8 cellular contexts compared by ENCODE assay signal in genomic region chr6:27694547-27694874, GRCh38.
DNase-seq lines count a peak whose midpoint lies in the region; ATAC-seq and TF ChIP-seq lines count a peak whose summit lies in the region.

No MANE protein-coding gene starts in this region.

- CTCF ChIA-PET in RWPE1 (lab: Yijun Ruan, JAX): no interaction called here

- H3K14ac ChIP-seq in neuronal stem cell (ENCODE audit: low read length): no peak overlapping the region

- no peak overlapping the region for H3K18ac ChIP-seq in neuronal stem cell (ENCODE audit: low read length)

- no peak for TF ChIP-seq CTCF in GM12875 (IDR thresholded peaks at IDR 0.05; ENCODE audit: borderline replicate concordance, insufficient read depth, low read depth, low read length)
- no peak for TF ChIP-seq CTCF in NB4 (IDR thresholded peaks at IDR 0.05; ENCODE audit: low read depth, low read length)
- no peak for TF ChIP-seq CTCF in RWPE1 (conservative IDR thresholded peaks at IDR 0.05; ENCODE audit: low read depth)

- H3K36me3 ChIP-seq in ectodermal cell (ENCODE audit: control insufficient read depth, insufficient read depth, low read length) (no peaks in the 10 kb centered on the region), neuronal stem cell (replicated peaks in 1 of 2; ENCODE audit: control insufficient read depth in 2 of 2, insufficient read depth in 2 of 2, low read length in 2 of 2) (no peaks in the 10 kb centered on the region)

- DNase-seq in NB4 (ENCODE audit: low read depth) (no peak), neuronal stem cell (ENCODE audit: low spot score) (no peak), RWPE1 (ENCODE audit: low spot score) (no peak), LoVo (ENCODE audit: low spot score) (no peak), left lobe of liver (ENCODE audit: low spot score) (no peak), NCI-H1436 (lab: John Stamatoyannopoulos, UW) (no peak)

- 48 to 51% methylated on average over 7 of the region's 7 CpGs for WGBS in ectodermal cell, 2 experiments
- no CpG with 5 or more reads among the region's 7 CpGs for WGBS in neuronal stem cell (ENCODE audit: extremely low coverage in 2 of 2, insufficient read length in 2 of 2, insufficient replicate concordance in 1 of 2), 2 donors

- peak overlapping the region; percentile 91 for H2AFZ ChIP-seq in neuronal stem cell (ENCODE audit: low read length)

- POLR2A ChIA-PET in RWPE1 (lab: Yijun Ruan, JAX; ENCODE audit: low non-redundant PET): no interaction called here

- H3K4me3 ChIP-seq in GM12875 (ENCODE audit: low read depth, low read length) (peak overlapping the region; percentile 54), NB4 (ENCODE audit: low read depth, low read length) (peak overlapping the region; percentile 62), ectodermal cell (ENCODE audit: insufficient read depth, low read depth, low read length) (peak overlapping the region; percentile 77), neuronal stem cell (ENCODE audit: low read length in 2 of 2) (peak overlapping the region; percentile 45 to 91)

- H3K27me3 ChIP-seq in ectodermal cell (ENCODE audit: control insufficient read depth, insufficient read depth, low read length, poor library complexity, severe bottlenecking) (no peaks in the 10 kb centered on the region), neuronal stem cell (ENCODE audit: control insufficient read depth in 3 of 3, insufficient read depth in 3 of 3, low read depth in 1 of 3, low read length in 3 of 3) (peaks cover 0 to 9% (median 0%) of the 10 kb centered on the region in 3 experiments)

- H3K79me1 ChIP-seq in neuronal stem cell (ENCODE audit: low read depth, low read length): no peaks in the 10 kb centered on the region

- no peak overlapping the region for H3K4ac ChIP-seq in neuronal stem cell (ENCODE audit: low read length)

- H2BK5ac ChIP-seq in neuronal stem cell (ENCODE audit: low read length): no peak overlapping the region

- no peak overlapping the region for H4K8ac ChIP-seq in neuronal stem cell (ENCODE audit: low read depth, low read length)

- H2BK15ac ChIP-seq in neuronal stem cell (ENCODE audit: low read length): no peak overlapping the region

- no peak overlapping the region for H3K23ac ChIP-seq in neuronal stem cell (ENCODE audit: low read depth, low read length, poor library complexity)

- no peak overlapping the region for H3K9ac ChIP-seq in neuronal stem cell (ENCODE audit: low read depth, low read length, poor library complexity)

- H2BK120ac ChIP-seq in neuronal stem cell (ENCODE audit: low read depth, low read length): no peak overlapping the region

- H2BK12ac ChIP-seq in neuronal stem cell (ENCODE audit: low read length): no peak overlapping the region

- no peaks in the 10 kb centered on the region for H3K4me1 ChIP-seq in ectodermal cell (ENCODE audit: control insufficient read depth, insufficient read depth, low read length)
- peaks cover 0 to 3% of the 10 kb centered on the region in 2 donors for H3K4me1 ChIP-seq in neuronal stem cell (ENCODE audit: control insufficient read depth in 2 of 2, insufficient read depth in 1 of 2, low read depth in 1 of 2, low read length in 2 of 2)

- H2AK5ac ChIP-seq in neuronal stem cell (ENCODE audit: low read depth, low read length): no peak overlapping the region

- H3K4me2 ChIP-seq in neuronal stem cell (ENCODE audit: insufficient read depth, low read length, poor library complexity, severe bottlenecking): peak overlapping the region; percentile 47

- ATAC-seq in left lobe of liver: no peak

- H3K27ac ChIP-seq in ectodermal cell (ENCODE audit: insufficient read depth, low read depth, low read length, poor library complexity, severe bottlenecking): no peak overlapping the region
- no peak overlapping the region for H3K27ac ChIP-seq in neuronal stem cell (replicated peaks; ENCODE audit: low read length)
- no peak overlapping the region for H3K27ac ChIP-seq in RWPE1

- no peaks in the 10 kb centered on the region for H3K9me3 ChIP-seq in ectodermal cell (ENCODE audit: control insufficient read depth, low read length)
- H3K9me3 ChIP-seq in neuronal stem cell (replicated peaks in 1 of 2; ENCODE audit: control insufficient read depth in 2 of 2, insufficient read depth in 1 of 2, low read depth in 1 of 2, low read length in 2 of 2): no peaks in the 10 kb centered on the region

- TF ChIP-seq POLR2A in NB4 (IDR thresholded peaks at IDR 0.05; ENCODE audit: extremely low read depth, insufficient read length): no peak

- H4K91ac ChIP-seq in neuronal stem cell (ENCODE audit: low read depth, low read length, poor library complexity): no peak overlapping the region
